7 cellular contexts compared by ENCODE assay signal in the genomic region with DNA sequence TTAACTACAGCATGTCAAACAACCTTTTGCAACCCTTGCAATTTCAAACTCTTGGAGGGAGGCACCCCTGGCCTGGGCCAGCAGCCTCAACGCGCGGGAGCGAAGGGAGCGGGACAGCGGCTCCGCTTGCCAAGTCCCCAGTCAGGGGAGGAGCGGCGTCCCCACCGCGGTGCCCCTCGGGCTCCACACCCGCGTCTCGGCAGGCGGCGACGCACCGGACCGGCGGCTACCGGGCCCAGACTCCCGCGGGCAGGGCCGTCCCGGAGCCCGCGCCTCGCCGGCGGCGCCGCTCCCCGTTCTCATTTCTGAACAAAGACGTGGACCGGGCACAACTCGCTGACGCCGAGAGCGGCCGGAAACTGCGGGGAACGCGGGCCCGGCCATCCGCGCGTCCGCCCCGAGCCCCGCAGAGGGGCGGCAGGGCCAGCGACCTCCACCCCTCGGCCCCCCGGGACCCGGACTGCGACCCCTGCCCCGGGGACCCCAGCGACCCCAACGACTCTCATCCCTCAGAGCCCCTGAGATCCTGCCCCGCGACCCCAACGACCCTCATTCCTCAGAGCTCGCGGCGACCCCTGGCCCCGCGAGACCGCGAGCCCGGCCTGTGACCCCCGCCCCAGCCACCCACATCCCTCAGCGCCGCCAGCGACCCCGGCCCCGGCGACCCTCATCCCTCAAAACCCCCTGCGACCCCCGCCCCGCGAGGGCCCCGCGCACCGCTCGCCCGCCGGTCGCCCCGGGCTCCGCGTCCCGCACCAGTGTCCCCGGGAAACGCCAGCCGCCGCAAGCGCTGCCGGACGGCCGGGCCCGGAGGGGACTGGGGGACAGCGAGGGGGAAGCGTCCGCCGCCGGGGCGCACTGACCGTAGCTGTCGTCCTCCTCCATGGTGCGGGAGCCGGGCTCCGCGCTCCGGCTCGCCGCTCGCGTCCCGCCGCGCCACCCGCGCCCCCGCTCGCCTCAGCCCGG. TPM values are rescaled to one million over a fixed set of nuclear protein-coding genes. Genes with fewer than 3 reads are reported as not detected.
DNase-seq lines count a peak whose midpoint lies in the region; ATAC-seq and TF ChIP-seq lines count a peak whose summit lies in the region.

TSS of gene CYTH1 (minus strand) at position 935 of the 966 bp plus-strand sequence. CDS start at position 885, 50 bp downstream.

- H3K27ac ChIP-seq in body of pancreas, result peak within 1 kb of the TSS; percentile 94 to 99 (median 98)
- H3K27ac ChIP-seq in iPS-18a (ENCODE audit: low read length), result peak within 1 kb of the TSS; percentile 90
- peak within 1 kb of the TSS; percentile 86 to 99 (median 98) for H3K27ac ChIP-seq in gastrocnemius medialis

- H3K36me3 ChIP-seq in body of pancreas (replicated peaks in 1 of 2; ENCODE audit: insufficient read depth in 1 of 2, low read depth in 2 of 2) (no peaks in the 10 kb centered on the region), iPS-18a (ENCODE audit: control insufficient read depth, low read depth, low read length) (no peaks in the 10 kb centered on the region), gastrocnemius medialis (no peaks in the 10 kb centered on the region)

- TF ChIP-seq POLR2A in body of pancreas (IDR thresholded peaks at IDR 0.05) (peak in 2 of 3 donors; percentile 11 to 25), gastrocnemius medialis (IDR thresholded peaks at IDR 0.05) (peak; percentile 82 to 90)

- DNase-seq in RPMI7951 (ENCODE audit: low read depth) (peak; percentile 40), body of pancreas (peak; percentile 46 to 64 (median 55)), gastrocnemius medialis (peak in 1 of 2 donors; percentile 56), GM10248 (ENCODE audit: extremely low spot score) (no peak)

- POLR2A ChIA-PET in GM10248 (lab: Yijun Ruan, JAX), result no interaction called here

- H3K9ac ChIP-seq in iPS-18a (ENCODE audit: low read length), result peak within 1 kb of the TSS; percentile 73

- H3K4me1 ChIP-seq in body of pancreas, result peaks cover 29% of the 10 kb centered on the region
- no peaks in the 10 kb centered on the region for H3K4me1 ChIP-seq in iPS-18a (ENCODE audit: control insufficient read depth, low read depth, low read length)
- peaks cover 24 to 27% of the 10 kb centered on the region in 2 donors for H3K4me1 ChIP-seq in gastrocnemius medialis

- intact Hi-C loops in body of pancreas (cut with DNase I) (no loop called here), gastrocnemius medialis (cut with DNase I; ENCODE audit: low total_unique reads) (loop anchor here (1.0 to 5.0 kb wide), 2 partner anchors 59 to 104 kb away; partner anchors contain the start of gene USP36)

- H3K9me3 ChIP-seq in body of pancreas, result no peaks in the 10 kb centered on the region
- H3K9me3 ChIP-seq in iPS-18a (ENCODE audit: control insufficient read depth, low read depth, low read length), result no peaks in the 10 kb centered on the region
- H3K9me3 ChIP-seq in gastrocnemius medialis, result no peaks in the 10 kb centered on the region

- 0% methylated on average over 29 to 111 of the region's 127 CpGs for WGBS in body of pancreas, 2 donors

- H3K27me3 ChIP-seq in body of pancreas (no peaks in the 10 kb centered on the region), iPS-18a (ENCODE audit: control insufficient read depth, insufficient read depth, low read length) (no peaks in the 10 kb centered on the region), gastrocnemius medialis (no peaks in the 10 kb centered on the region)

- in situ Hi-C loops in gastrocnemius medialis (cut with MboI; ENCODE audit: low sequenced_read_pairs in 4 of 4), result no loop called here

- peak; percentile 9 for ATAC-seq in GM18520 (IDR thresholded peaks at IDR 0.05; ENCODE audit: unreplicated experiment)
- ATAC-seq in HG02763 (IDR thresholded peaks at IDR 0.05; ENCODE audit: unreplicated experiment), result peak; percentile 20
- peak; percentile 5 for ATAC-seq in body of pancreas
- peak; percentile 16 to 28 for ATAC-seq in gastrocnemius medialis

- H3K4me3 ChIP-seq in body of pancreas (peak within 1 kb of the TSS; percentile 81 to 97), iPS-18a (ENCODE audit: low read length) (peak within 1 kb of the TSS; percentile 73), gastrocnemius medialis (peak within 1 kb of the TSS; percentile 61 to 98 (median 90))

- CTCF ChIA-PET in GM10248 (lab: Yijun Ruan, JAX), result interaction anchor here (1.0 to 3.4 kb wide), 3 partner anchors 16 to 44 kb away, joined by 3 to 12 read pairs (median 3); no protein-coding TSS in a partner anchor

- no peak for TF ChIP-seq CTCF in body of pancreas (IDR thresholded peaks at IDR 0.05)
- no peak for TF ChIP-seq CTCF in gastrocnemius medialis (IDR thresholded peaks at IDR 0.05 in 4 of 5, conservative IDR thresholded peaks at IDR 0.05 in 1 of 5)
- no peak for TF ChIP-seq CTCF in GM10248 (IDR thresholded peaks at IDR 0.05; ENCODE audit: control extremely low read depth, extremely low read depth, low read depth, missing control alignments)

RNA-seq across cellular contexts. Expression of gene CYTH1, which starts in this region (rescaled TPM):
- total RNA-seq in RPMI7951 (2014; rRNA removed; shearing (Covaris generic)), result 14.6 and 14.8 TPM in 2 replicates
- 10 to 100 TPM; 32.2 to 60.6 TPM for total RNA-seq in body of pancreas
- 10 to 100 TPM; 24.7 to 43.7 (median 32.4) TPM for total RNA-seq in gastrocnemius medialis
